In genomic region chr7:121279822-121280221, GRCh38 we compare ENCODE assay signal across 2 cellular contexts.
TF ChIP-seq lines count a peak whose summit lies in the region.

No MANE protein-coding gene starts in this region.

TF ChIP-seq in HCT116, 20 proteins besides CTCF, POLR2A, EP300 and RAD21:
- TF ChIP-seq SIN3A (IDR thresholded peaks at IDR 0.05; ENCODE audit: low read depth) (no peak), POLR2AphosphoS5 (IDR thresholded peaks at IDR 0.05; ENCODE audit: low read depth, low read length) (no peak), FOSL1 (IDR thresholded peaks at IDR 0.05; ENCODE audit: low read depth) (no peak), EZH2phosphoT487 (IDR thresholded peaks at IDR 0.05; ENCODE audit: borderline replicate concordance) (no peak), ZNF274 (IDR thresholded peaks at IDR 0.05; ENCODE audit: low read depth, low read length) (no peak)

TF ChIP-seq in GM12878, 131 proteins besides CTCF, POLR2A, EP300 and RAD21:
- TF ChIP-seq ZBTB33 (IDR thresholded peaks at IDR 0.05) (no peak), ASH2L (IDR thresholded peaks at IDR 0.05; ENCODE audit: borderline replicate concordance, low read depth) (no peak), MLLT1 (IDR thresholded peaks at IDR 0.05) (no peak), WRNIP1 (IDR thresholded peaks at IDR 0.05; ENCODE audit: borderline replicate concordance, low read depth, low read length) (no peak), NR2C1 (IDR thresholded peaks at IDR 0.05) (no peak), PKNOX1 (IDR thresholded peaks at IDR 0.05) (no peak)
